15 cellular contexts compared by ENCODE assay signal in the genomic region with DNA sequence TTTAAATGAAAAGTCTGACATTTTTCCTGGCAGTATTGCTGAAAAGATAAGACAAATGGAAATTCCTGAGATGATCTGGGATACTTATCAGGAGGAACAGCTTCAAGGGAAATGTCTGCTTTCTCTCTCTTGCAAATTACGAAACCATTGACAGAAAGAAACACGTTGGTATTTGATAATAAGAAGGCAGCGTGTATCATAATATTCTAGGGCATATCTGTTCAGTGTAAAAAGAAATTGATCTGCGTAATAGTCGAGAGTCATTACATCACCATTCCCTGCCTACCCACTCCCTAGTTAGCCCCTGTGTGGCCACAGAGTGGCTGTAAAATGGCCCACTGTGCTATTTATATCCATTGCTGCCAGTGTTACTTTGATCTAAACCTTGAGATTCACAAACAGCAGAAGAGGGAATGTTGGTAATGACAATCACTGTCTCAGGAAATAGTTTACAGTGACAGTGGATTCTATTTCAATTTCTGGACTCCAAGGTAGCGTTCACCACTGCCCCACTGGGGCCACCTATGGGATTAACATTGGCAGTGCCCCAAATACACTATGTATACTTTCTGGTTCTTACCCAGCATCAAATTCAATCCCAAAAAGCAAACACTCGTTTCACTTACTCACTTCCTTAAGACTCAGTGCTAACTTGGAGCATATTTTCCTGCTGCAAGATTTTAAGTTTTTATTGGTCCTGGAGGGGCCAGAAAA.
DNase-seq lines count a peak whose midpoint lies in the region; ATAC-seq and TF ChIP-seq lines count a peak whose summit lies in the region.
"Had no signal": no experiment of that assay in that cellular context is flagged by ENCODE, and none has a peak within 500 bp of the region (broad histone marks: within the 10 kb centered on the region; RNA-seq: fewer than 3 reads in every experiment).

No MANE protein-coding gene starts in this region.

- peak overlapping the region; percentile 10 for H3K27ac ChIP-seq in vagina
- H3K27ac ChIP-seq: esophagus squamous epithelium had no signal

- peaks cover 9% of the 10 kb centered on the region for H3K27me3 Mint-ChIP-seq in T-helper 17 cell
- H3K27me3 Mint-ChIP-seq: memory B cell; stimulated activated memory B cell treated with anti-CD40 and anti-IgM and Interleukin-4, amounts not matched to agents 10 μg/mL and 1 μg/mL and 100 μg/mL, for 72 hours had no signal

- H3K4me1 Mint-ChIP-seq in T-helper 17 cell, result no peaks in the 10 kb centered on the region
- H3K4me1 Mint-ChIP-seq: memory B cell; stimulated activated memory B cell treated with anti-CD40 and anti-IgM and Interleukin-4, amounts not matched to agents 10 μg/mL and 1 μg/mL and 100 μg/mL, for 72 hours had no signal

- H3K4me1 ChIP-seq in vagina, result peaks cover 9% of the 10 kb centered on the region
- H3K4me1 ChIP-seq: esophagus squamous epithelium had no signal

- TF ChIP-seq CTCF in astrocyte of the spinal cord (IDR thresholded peaks at IDR 0.05; ENCODE audit: low read depth, low read length) (no peak), vagina (IDR thresholded peaks at IDR 0.05) (no peak)

- no peak overlapping the region for H3K4me3 Mint-ChIP-seq in T-helper 17 cell
- H3K4me3 Mint-ChIP-seq: memory B cell; stimulated activated memory B cell treated with anti-CD40 and anti-IgM and Interleukin-4, amounts not matched to agents 10 μg/mL and 1 μg/mL and 100 μg/mL, for 72 hours had no signal

- H3K9me3 ChIP-seq in vagina (no peaks in the 10 kb centered on the region), T-helper 17 cell (ENCODE audit: control insufficient read depth, low read length, poor library complexity, severe bottlenecking) (no peaks in the 10 kb centered on the region)
- H3K9me3 ChIP-seq: esophagus squamous epithelium had no signal

- no peaks in the 10 kb centered on the region for H3K36me3 ChIP-seq in vagina
- H3K36me3 ChIP-seq: esophagus squamous epithelium had no signal

- DNase-seq in Right ventricle myocardium superior, result no peak
- DNase-seq in cardiac septum (ENCODE audit: low spot score), result no peak
- peak; percentile 12 for DNase-seq in astrocyte of the spinal cord (ENCODE audit: low read depth, low spot score)
- DNase-seq in kidney tubule cell (ENCODE audit: low spot score), result peak; percentile 9
- no peak for DNase-seq in vagina (ENCODE audit: extremely low spot score in 2 of 2)
- DNase-seq in HCEC 1CT, result no peak
- no peak for DNase-seq in T-helper 17 cell
- DNase-seq: AML-193, amniotic stem cell, esophagus squamous epithelium, NCI-H345, T-helper 1 cell had no signal

- no peak overlapping the region for H3K4me3 ChIP-seq in astrocyte of the spinal cord (ENCODE audit: low read depth, low read length)
- no peak overlapping the region for H3K4me3 ChIP-seq in vagina
- H3K4me3 ChIP-seq: esophagus squamous epithelium had no signal

- no peak for TF ChIP-seq POLR2A in vagina (IDR thresholded peaks at IDR 0.05)

- in situ Hi-C loops in astrocyte of the spinal cord (cut with HindIII; ENCODE audit: low sequenced_read_pairs), result no loop called here

- intact Hi-C loops in Right ventricle myocardium superior (cut with DNase I), result no loop called here
- intact Hi-C loops in cardiac septum (cut with DNase I), result no loop called here
- intact Hi-C loops in vagina (cut with DNase I), result no loop called here

- H3K27me3 ChIP-seq in vagina, result no peaks in the 10 kb centered on the region
- H3K27me3 ChIP-seq: esophagus squamous epithelium had no signal

- ATAC-seq in Right ventricle myocardium superior (ENCODE audit: poor library complexity) (peak; percentile 57), T-helper 17 cell (no peak), HG03565 (IDR thresholded peaks at IDR 0.05; ENCODE audit: unreplicated experiment) (no peak)
- ATAC-seq: stimulated activated memory B cell treated with anti-CD40 and anti-IgM and Interleukin-4, amounts not matched to agents 10 μg/mL and 1 μg/mL and 100 μg/mL, for 72 hours had no signal

- no peaks in the 10 kb centered on the region for H3K36me3 Mint-ChIP-seq in T-helper 17 cell (ENCODE audit: low read depth)
- H3K36me3 Mint-ChIP-seq: memory B cell; stimulated activated memory B cell treated with anti-CD40 and anti-IgM and Interleukin-4, amounts not matched to agents 10 μg/mL and 1 μg/mL and 100 μg/mL, for 72 hours had no signal

- no peak overlapping the region for H3K27ac Mint-ChIP-seq in T-helper 17 cell
- H3K27ac Mint-ChIP-seq: memory B cell; stimulated activated memory B cell treated with anti-CD40 and anti-IgM and Interleukin-4, amounts not matched to agents 10 μg/mL and 1 μg/mL and 100 μg/mL, for 72 hours had no signal

Comparison
In these comparisons a context has a peak if more than half of its experiments do, and no peak if none do; other contexts are left out.
1. DNase-seq: peak in astrocyte of the spinal cord (single experiment) and kidney tubule cell (single experiment); none in Right ventricle myocardium superior (single experiment), cardiac septum (single experiment), vagina (0 of 2), HCEC 1CT (single experiment) and T-helper 17 cell (0 of 3).